In genomic region chr9:5843450-5844249, GRCh38 we compare ENCODE assay signal across 9 cellular contexts. TPM values are rescaled to one million over a fixed set of nuclear protein-coding genes. Genes with fewer than 3 reads are reported as not detected.
DNase-seq lines count a peak whose midpoint lies in the region; ATAC-seq, FAIRE-seq and TF ChIP-seq lines count a peak whose summit lies in the region.
"Had no signal": no experiment of that assay in that cellular context is flagged by ENCODE, and none has a peak within 500 bp of the region (broad histone marks: within the 10 kb centered on the region; RNA-seq: fewer than 3 reads in every experiment).

No MANE protein-coding gene starts in this region.

- intact Hi-C loops in activated CD4-positive, alpha-beta T cell treated with anti-CD3 and anti-CD28 coated beads, Interleukin-2, amount 10 ng/mL, durations not matched to agents 24 days and 14 days (cut with micrococcal nuclease), result loop anchor here (2.0 to 10.0 kb wide), 3 partner anchors 55 to 911 kb away; partner anchors contain the start of gene KDM4C
- intact Hi-C loops in tibial artery (cut with DNase I; ENCODE audit: low total_unique reads), result no loop called here

- no peak for ATAC-seq in stimulated activated naive CD8-positive, alpha-beta T cell treated with anti-CD3 and anti-CD28 coated beads, Interleukin-15, amount 100 ng/mL, for 72 hours

- H3K27me3 ChIP-seq in tibial artery, result no peaks in the 10 kb centered on the region

- no peak overlapping the region for H3K4me3 ChIP-seq in fibroblast of the aortic adventitia (ENCODE audit: low read depth, low read length)
- H3K4me3 ChIP-seq in tibial artery, result no peak overlapping the region
- H3K4me3 ChIP-seq: skin epidermis had no signal

- H3K9me3 Mint-ChIP-seq in activated CD4-positive, alpha-beta T cell treated with anti-CD3 and anti-CD28 coated beads, Interleukin-2, amount 10 ng/mL, durations not matched to agents 24 days and 14 days, result peaks cover 11% of the 10 kb centered on the region
- no peaks in the 10 kb centered on the region for H3K9me3 Mint-ChIP-seq in stimulated activated naive CD8-positive, alpha-beta T cell treated with anti-CD3 and anti-CD28 coated beads, Interleukin-15, amount 100 ng/mL, for 72 hours

- FAIRE-seq in RCC 7860 (lab: Jason Lieb, UNC), result no peak

- H3K36me3 Mint-ChIP-seq in activated CD4-positive, alpha-beta T cell treated with anti-CD3 and anti-CD28 coated beads, Interleukin-2, amount 10 ng/mL, durations not matched to agents 24 days and 14 days (ENCODE audit: low read depth), result peaks cover 17% of the 10 kb centered on the region

- DNase-seq in activated CD4-positive, alpha-beta T cell treated with anti-CD3 and anti-CD28 coated beads, Interleukin-2, amount 10 ng/mL, durations not matched to agents 24 days and 14 days, result peak; percentile 63
- DNase-seq in activated CD4-positive, alpha-beta T cell treated with anti-CD3 and anti-CD28 coated beads for 48 hours, result no peak
- DNase-seq in RCC 7860 (ENCODE audit: low spot score) (peak; percentile 22), fibroblast of the aortic adventitia (ENCODE audit: low read depth) (peak; percentile 6), tibial artery (no peak), NCI-H1048 (lab: John Stamatoyannopoulos, UW) (no peak), occipital lobe (lab: John Stamatoyannopoulos, UW) (no peak)
- DNase-seq in stimulated activated naive CD8-positive, alpha-beta T cell treated with anti-CD3 and anti-CD28 coated beads, Interleukin-15, amount 100 ng/mL, for 72 hours, result no peak

- H3K4me3 Mint-ChIP-seq in activated CD4-positive, alpha-beta T cell treated with anti-CD3 and anti-CD28 coated beads, Interleukin-2, amount 10 ng/mL, durations not matched to agents 24 days and 14 days, result peak overlapping the region; percentile 73
- H3K4me3 Mint-ChIP-seq in stimulated activated naive CD8-positive, alpha-beta T cell treated with anti-CD3 and anti-CD28 coated beads, Interleukin-15, amount 100 ng/mL, for 72 hours, result peak overlapping the region; percentile 69 to 70

- H3K4me1 ChIP-seq in tibial artery, result no peaks in the 10 kb centered on the region

- no peaks in the 10 kb centered on the region for H3K9me3 ChIP-seq in tibial artery

- peak overlapping the region; percentile 91 for H3K27ac Mint-ChIP-seq in activated CD4-positive, alpha-beta T cell treated with anti-CD3 and anti-CD28 coated beads, Interleukin-2, amount 10 ng/mL, durations not matched to agents 24 days and 14 days
- H3K27ac Mint-ChIP-seq in stimulated activated naive CD8-positive, alpha-beta T cell treated with anti-CD3 and anti-CD28 coated beads, Interleukin-15, amount 100 ng/mL, for 72 hours, result no peak overlapping the region

- H3K4me1 Mint-ChIP-seq in activated CD4-positive, alpha-beta T cell treated with anti-CD3 and anti-CD28 coated beads, Interleukin-2, amount 10 ng/mL, durations not matched to agents 24 days and 14 days, result peaks cover 69% of the 10 kb centered on the region
- H3K4me1 Mint-ChIP-seq in stimulated activated naive CD8-positive, alpha-beta T cell treated with anti-CD3 and anti-CD28 coated beads, Interleukin-15, amount 100 ng/mL, for 72 hours, result peaks cover 74% of the 10 kb centered on the region

- peaks cover 0 to 6% (median 0%) of the 10 kb centered on the region in 3 donors for H3K36me3 ChIP-seq in tibial artery

- TF ChIP-seq CTCF in fibroblast of the aortic adventitia (IDR thresholded peaks at IDR 0.05; ENCODE audit: insufficient read depth, low read length) (no peak), tibial artery (IDR thresholded peaks at IDR 0.05) (no peak)

- no peaks in the 10 kb centered on the region for H3K27me3 Mint-ChIP-seq in activated CD4-positive, alpha-beta T cell treated with anti-CD3 and anti-CD28 coated beads, Interleukin-2, amount 10 ng/mL, durations not matched to agents 24 days and 14 days
- H3K27me3 Mint-ChIP-seq in stimulated activated naive CD8-positive, alpha-beta T cell treated with anti-CD3 and anti-CD28 coated beads, Interleukin-15, amount 100 ng/mL, for 72 hours, result peaks cover 10% of the 10 kb centered on the region

- no peak overlapping the region for H3K27ac ChIP-seq in tibial artery

RNA-seq across cellular contexts. Expression of gene ERMP1, which starts 10.7 kb away (rescaled TPM):
- total RNA-seq in activated CD4-positive, alpha-beta T cell treated with anti-CD3 and anti-CD28 coated beads, Interleukin-2, amount 10 ng/mL, durations not matched to agents 24 days and 14 days, result 17.3 and 18.0 TPM in 2 replicates
- total RNA-seq in fibroblast of the aortic adventitia (ENCODE audit: low replicate concordance) (9.0 and 9.4 TPM in 2 replicates), occipital lobe (18.2 TPM)

RNA-seq across cellular contexts. Expression of gene MLANA, which starts 47.0 kb away (rescaled TPM):
- total RNA-seq in activated CD4-positive, alpha-beta T cell treated with anti-CD3 and anti-CD28 coated beads, Interleukin-2, amount 10 ng/mL, durations not matched to agents 24 days and 14 days, result not detected in 2 replicates
- total RNA-seq in fibroblast of the aortic adventitia (ENCODE audit: low replicate concordance) (not detected in 2 replicates), occipital lobe (not detected)

Comparison
In these comparisons a context has a peak if more than half of its experiments do, and no peak if none do; other contexts are left out.
1. DNase-seq: peak in activated CD4-positive, alpha-beta T cell treated with anti-CD3 and anti-CD28 coated beads, Interleukin-2, amount 10 ng/mL, durations not matched to agents 24 days and 14 days (single experiment), RCC 7860 (single experiment) and fibroblast of the aortic adventitia (single experiment); none in activated CD4-positive, alpha-beta T cell treated with anti-CD3 and anti-CD28 coated beads for 48 hours (single experiment), stimulated activated naive CD8-positive, alpha-beta T cell treated with anti-CD3 and anti-CD28 coated beads, Interleukin-15, amount 100 ng/mL, for 72 hours (0 of 2), tibial artery (0 of 2), NCI-H1048 (single experiment) and occipital lobe (single experiment).